In genomic region chr18:7856099-7856498, GRCh38 we compare ENCODE assay signal across 13 cellular contexts.
"Had no signal": no experiment of that assay in that cellular context is flagged by ENCODE, and none has a peak within 500 bp of the region (broad histone marks: within the 10 kb centered on the region; RNA-seq: fewer than 3 reads in every experiment).

No MANE protein-coding gene starts in this region.

- H3K36me3 ChIP-seq: adrenal gland, esophagus squamous epithelium, pancreas had no signal

- H3K27me3 ChIP-seq: adrenal gland, esophagus squamous epithelium, pancreas had no signal

- H3K27ac ChIP-seq: adrenal gland, esophagus squamous epithelium, pancreas had no signal

- H3K4me3 Mint-ChIP-seq: activated B cell treated with CpG ODN at 0.5 μM for 24 hours; activated CD4-positive, alpha-beta T cell treated with anti-CD3 and anti-CD28 coated beads, Interleukin-2, amount 10 ng/mL, durations not matched to agents 7 days and 5 days; activated naive CD4-positive, alpha-beta T cell treated with anti-CD3 and anti-CD28 coated beads, Interleukin-2, amount 10 ng/mL, durations not matched to agents 7 days and 5 days; activated T-helper 17 cell treated with anti-CD3 and anti-CD28 coated beads, Interleukin-2, amount 50 U/mL, for 72 hours; naive B cell; stimulated activated naive CD8-positive, alpha-beta T cell treated with anti-CD3 and anti-CD28 coated beads, Interleukin-15, Interleukin-2, amounts not matched to agents 100 ng/mL and 50 ng/mL, for 24 hours; T-helper 17 cell had no signal

- H3K4me1 ChIP-seq: esophagus squamous epithelium had no signal

- H3K9me3 ChIP-seq: adrenal gland, esophagus squamous epithelium, pancreas had no signal

- H3K4me1 Mint-ChIP-seq: activated B cell treated with CpG ODN at 0.5 μM for 24 hours; activated CD4-positive, alpha-beta T cell treated with anti-CD3 and anti-CD28 coated beads, Interleukin-2, amount 10 ng/mL, durations not matched to agents 7 days and 5 days; activated naive CD4-positive, alpha-beta T cell treated with anti-CD3 and anti-CD28 coated beads, Interleukin-2, amount 10 ng/mL, durations not matched to agents 7 days and 5 days; activated T-helper 17 cell treated with anti-CD3 and anti-CD28 coated beads, Interleukin-2, amount 50 U/mL, for 72 hours; naive B cell; T-helper 17 cell had no signal

- H3K9me3 Mint-ChIP-seq: activated CD4-positive, alpha-beta T cell treated with anti-CD3 and anti-CD28 coated beads, Interleukin-2, amount 10 ng/mL, durations not matched to agents 7 days and 5 days had no signal

- H3K36me3 Mint-ChIP-seq: activated naive CD4-positive, alpha-beta T cell treated with anti-CD3 and anti-CD28 coated beads, Interleukin-2, amount 10 ng/mL, durations not matched to agents 7 days and 5 days; naive B cell had no signal

- H3K27me3 Mint-ChIP-seq: activated B cell treated with CpG ODN at 0.5 μM for 24 hours; activated CD4-positive, alpha-beta T cell treated with anti-CD3 and anti-CD28 coated beads, Interleukin-2, amount 10 ng/mL, durations not matched to agents 7 days and 5 days; activated naive CD4-positive, alpha-beta T cell treated with anti-CD3 and anti-CD28 coated beads, Interleukin-2, amount 10 ng/mL, durations not matched to agents 7 days and 5 days; activated T-helper 17 cell treated with anti-CD3 and anti-CD28 coated beads, Interleukin-2, amount 50 U/mL, for 72 hours; naive B cell; stimulated activated naive CD8-positive, alpha-beta T cell treated with anti-CD3 and anti-CD28 coated beads, Interleukin-15, Interleukin-2, amounts not matched to agents 100 ng/mL and 50 ng/mL, for 24 hours; T-helper 17 cell had no signal

- DNase-seq: activated B cell treated with CpG ODN at 0.5 μM for 24 hours; activated CD4-positive, alpha-beta T cell treated with anti-CD3 and anti-CD28 coated beads, Interleukin-2, amount 10 ng/mL, durations not matched to agents 7 days and 5 days; activated naive CD4-positive, alpha-beta T cell treated with anti-CD3 and anti-CD28 coated beads, Interleukin-2, amount 10 ng/mL, durations not matched to agents 7 days and 5 days; activated T-cell treated with anti-CD3 and anti-CD28 coated beads for 4 hours; adrenal gland; esophagus squamous epithelium; naive B cell; pancreas; stimulated activated CD4-positive, alpha-beta T cell treated with anti-CD3 and anti-CD28 coated beads, Interleukin-15, amount 100 ng/mL, for 24 hours; stimulated activated CD4-positive, alpha-beta T cell treated with anti-CD3 and anti-CD28 coated beads, Interleukin-4, amount 100 ng/mL, for 24 hours; T-helper 17 cell had no signal

- ATAC-seq: T-helper 17 cell had no signal

- H3K4me3 ChIP-seq: adrenal gland, esophagus squamous epithelium, pancreas had no signal

- H3K27ac Mint-ChIP-seq: activated B cell treated with CpG ODN at 0.5 μM for 24 hours; activated CD4-positive, alpha-beta T cell treated with anti-CD3 and anti-CD28 coated beads, Interleukin-2, amount 10 ng/mL, durations not matched to agents 7 days and 5 days; activated naive CD4-positive, alpha-beta T cell treated with anti-CD3 and anti-CD28 coated beads, Interleukin-2, amount 10 ng/mL, durations not matched to agents 7 days and 5 days; activated T-helper 17 cell treated with anti-CD3 and anti-CD28 coated beads, Interleukin-2, amount 50 U/mL, for 72 hours; naive B cell; stimulated activated naive CD8-positive, alpha-beta T cell treated with anti-CD3 and anti-CD28 coated beads, Interleukin-15, Interleukin-2, amounts not matched to agents 100 ng/mL and 50 ng/mL, for 24 hours; T-helper 17 cell had no signal
